Comparison of ENCODE assay signal across 8 cellular contexts in genomic region chr1:50978144-50978851, GRCh38. TPM values are rescaled to one million over a fixed set of nuclear protein-coding genes. Genes with fewer than 3 reads are reported as not detected.
DNase-seq lines count a peak whose midpoint lies in the region; ATAC-seq and TF ChIP-seq lines count a peak whose summit lies in the region.

No MANE protein-coding gene starts in this region.

- H3K9me3 ChIP-seq in esophagus (ENCODE audit: control insufficient read depth in 2 of 2, insufficient read depth in 1 of 2, low read depth in 1 of 2, low read length in 1 of 2): no peaks in the 10 kb centered on the region
- no peaks in the 10 kb centered on the region for H3K9me3 ChIP-seq in mucosa of descending colon
- H3K9me3 ChIP-seq in tibial nerve: no peaks in the 10 kb centered on the region

- no peaks in the 10 kb centered on the region for H3K27me3 ChIP-seq in BJ (ENCODE audit: control insufficient read depth, insufficient read depth, low read length)
- no peaks in the 10 kb centered on the region for H3K27me3 ChIP-seq in esophagus (ENCODE audit: control insufficient read depth in 1 of 2, insufficient read depth in 2 of 2, low read length in 2 of 2)
- H3K27me3 ChIP-seq in tibial nerve: no peaks in the 10 kb centered on the region

- TF ChIP-seq POLR2A in tibial nerve (IDR thresholded peaks at IDR 0.05): no peak

- ATAC-seq in GM18867 (IDR thresholded peaks at IDR 0.05; ENCODE audit: unreplicated experiment): peak; percentile 44
- ATAC-seq in HG03045 (IDR thresholded peaks at IDR 0.05; ENCODE audit: unreplicated experiment): peak; percentile 48
- ATAC-seq in mucosa of descending colon: peak; percentile 90

- H3K36me3 ChIP-seq in BJ (ENCODE audit: control insufficient read depth, insufficient read depth, low read length): peaks cover 3% of the 10 kb centered on the region; the same call in 1 of the 2 replicates
- H3K36me3 ChIP-seq in esophagus (ENCODE audit: control insufficient read depth in 2 of 2, insufficient read depth in 2 of 2, low read length in 1 of 2): peaks cover 0 to 2% of the 10 kb centered on the region in 2 donors
- H3K36me3 ChIP-seq in mucosa of descending colon (ENCODE audit: low read depth): no peaks in the 10 kb centered on the region
- no peaks in the 10 kb centered on the region for H3K36me3 ChIP-seq in tibial nerve

- peak overlapping the region; percentile 92 to 93 for H3K27ac ChIP-seq in esophagus (ENCODE audit: low read depth in 2 of 2, low read length in 1 of 2)
- H3K27ac ChIP-seq in tibial nerve: peak overlapping the region; percentile 83 to 98 (median 94)

- intact Hi-C loops in mucosa of descending colon (cut with DNase I, micrococcal nuclease): no loop called here

- CTCF ChIA-PET in BJ (lab: Yijun Ruan, JAX): interaction anchor here (0.6 to 2.3 kb wide), 3 partner anchors 18 to 91 kb away, joined by 3 to 5 read pairs (median 3); partner anchors contain the start of gene FAF1

- H3K4me1 ChIP-seq in esophagus (ENCODE audit: control insufficient read depth in 2 of 2, insufficient read depth in 2 of 2, low read length in 1 of 2): peaks cover 0 to 4% of the 10 kb centered on the region in 2 donors
- H3K4me1 ChIP-seq in mucosa of descending colon (ENCODE audit: low read depth): peaks cover 8% of the 10 kb centered on the region
- H3K4me1 ChIP-seq in tibial nerve: peaks cover 0 to 21% (median 0%) of the 10 kb centered on the region in 4 donors

- POLR2A ChIA-PET in BJ (lab: Charles Lee): interaction anchor here (0.6 kb wide), 1 partner anchor 9 kb away, joined by 3 read pairs; no protein-coding TSS in a partner anchor

- TF ChIP-seq EP300 in tibial nerve (IDR thresholded peaks at IDR 0.05): no peak

- H3K4me3 ChIP-seq in BJ (ENCODE audit: low read depth, low read length) (peak overlapping the region; percentile 90), esophagus (ENCODE audit: low read depth in 1 of 2, low read length in 2 of 2) (peak overlapping the region; percentile 78 to 95), mucosa of descending colon (peak overlapping the region; percentile 44), tibial nerve (peak overlapping the region; percentile 61 to 90 (median 72))

- 3 to 6% methylated on average over 41 to 42 of the region's 42 CpGs for WGBS in esophagus, 2 donors
- 11% methylated on average over 17 to 18 of the region's 42 CpGs for whole genome bisulfite sequencing in tibial nerve, 2 donors

- no peak for DNase-seq in BJ (ENCODE audit: low read depth)
- peak; percentile 70 for DNase-seq in NCI-H2171 treated with DMSO at 0.1 percent for 48 hours (lab: John Stamatoyannopoulos, UW)
- peak; percentile 27 to 35 for DNase-seq in activated CD4-positive, alpha-beta T cell treated with anti-CD3 and anti-CD28 coated beads, Interleukin-2, amount 50 U/mL, for 48 hours
- DNase-seq in mucosa of descending colon: peak; percentile 75 to 79 (median 79)
- DNase-seq in tibial nerve (ENCODE audit: low spot score in 2 of 2): peak in 1 of 2 donors; percentile 27

- no peak for TF ChIP-seq CTCF in BJ (IDR thresholded peaks at IDR 0.05; ENCODE audit: insufficient read depth, low read depth, low read length)
- no peak for TF ChIP-seq CTCF in mucosa of descending colon (IDR thresholded peaks at IDR 0.05)
- TF ChIP-seq CTCF in tibial nerve (IDR thresholded peaks at IDR 0.05): no peak

RNA-seq across cellular contexts. Expression of gene CDKN2C, which starts 8.3 kb away (rescaled TPM):
- polyA plus RNA-seq in BJ (2011; rRNA removed) (21.3 and 24.6 TPM in 2 replicates), esophagus (10 to 100 TPM in 1 of 2 donors, 1 to 10 TPM in 1; 9.3 to 15.7 TPM)
- 11.6 and 12.5 TPM in 2 replicates for polyA minus RNA-seq in BJ (2011; rRNA and poly(A)+ RNA removed)
- total RNA-seq in mucosa of descending colon (10 to 100 TPM in 2 of 3 donors, 1 to 10 TPM in 1; 4.4 to 20.7 (median 14.8) TPM), tibial nerve (10 to 100 TPM; 16.1 to 30.2 (median 28.5) TPM)

RNA-seq across cellular contexts. Expression of gene FAF1, which starts 18.2 kb away (rescaled TPM):
- 15.5 and 28.6 TPM in 2 replicates for polyA plus RNA-seq in BJ (2011; rRNA removed)
- polyA minus RNA-seq in BJ (2011; rRNA and poly(A)+ RNA removed): 23.0 and 23.6 TPM in 2 replicates
- polyA plus RNA-seq in esophagus: 10 to 100 TPM; 18.4 to 32.1 TPM
- 10 to 100 TPM; 48.6 to 70.9 (median 57.7) TPM for total RNA-seq in mucosa of descending colon
- total RNA-seq in tibial nerve: 10 to 100 TPM; 25.1 to 55.7 (median 38.8) TPM
